ENCODE assay signal across 10 cellular contexts in the genomic region with DNA sequence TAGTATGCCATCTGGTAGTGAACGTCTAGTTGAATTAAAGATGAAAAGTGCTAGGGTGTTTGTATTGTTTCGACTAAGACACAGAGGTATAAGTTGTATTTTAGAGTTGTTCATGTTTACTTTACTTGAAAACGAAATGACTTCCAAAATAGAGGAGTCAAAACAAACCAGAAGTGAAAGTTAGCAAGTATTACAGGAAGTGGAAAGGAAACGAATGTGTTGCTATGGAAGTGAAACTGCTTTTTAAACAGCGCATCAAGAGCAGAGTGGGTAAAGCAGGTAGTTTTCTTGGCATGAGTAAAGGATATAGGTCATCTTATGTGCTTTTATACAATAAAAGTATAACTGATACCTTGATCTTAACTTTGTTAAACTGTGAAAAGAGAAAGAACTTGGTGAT. TPM values are rescaled to one million over a fixed set of nuclear protein-coding genes. Genes with fewer than 3 reads are reported as not detected.
DNase-seq lines count a peak whose midpoint lies in the region; ATAC-seq and TF ChIP-seq lines count a peak whose summit lies in the region.
"Had no signal": no experiment of that assay in that cellular context is flagged by ENCODE, and none has a peak within 500 bp of the region (broad histone marks: within the 10 kb centered on the region; RNA-seq: fewer than 3 reads in every experiment).

No MANE protein-coding gene starts in this region.

- ATAC-seq in GM18870 (IDR thresholded peaks at IDR 0.05; ENCODE audit: unreplicated experiment) = peak; percentile 91
- peak; percentile 92 for ATAC-seq in HG02678 (IDR thresholded peaks at IDR 0.05; ENCODE audit: unreplicated experiment)
- ATAC-seq in naive thymus-derived CD4-positive, alpha-beta T cell = peak; percentile 83
- no peak for ATAC-seq in HG03045 (IDR thresholded peaks at IDR 0.05; ENCODE audit: unreplicated experiment)

- peak overlapping the region in 3 of 4 donors; percentile 32 to 74 (median 45) for H3K27ac ChIP-seq in Peyer's patch
- H3K27ac ChIP-seq in naive thymus-derived CD4-positive, alpha-beta T cell (ENCODE audit: low read depth, low read length) = peak overlapping the region; percentile 68

- TF ChIP-seq POLR2A in Peyer's patch (IDR thresholded peaks at IDR 0.05) = no peak

- intact Hi-C loops in naive thymus-derived CD4-positive, alpha-beta T cell (cut with micrococcal nuclease) = loop anchor here (1.0 to 10.0 kb wide), 12 partner anchors 57 to 889 kb away; a partner anchor contains a TSS

- H3K4me3 ChIP-seq in Peyer's patch = no peak overlapping the region
- peak overlapping the region; percentile 39 for H3K4me3 ChIP-seq in naive thymus-derived CD4-positive, alpha-beta T cell (ENCODE audit: low read length)

- DNase-seq in Peyer's patch (no peak), midbrain (lab: John Stamatoyannopoulos, UW) (no peak), NCI-H146 treated with DMSO at 0.1 percent for 48 hours (lab: John Stamatoyannopoulos, UW; ENCODE audit: unreplicated experiment) (no peak), cerebellum (ENCODE audit: low spot score) (no peak)
- DNase-seq in naive thymus-derived CD4-positive, alpha-beta T cell = peak in 7 of 9 donors; percentile 43 to 78 (median 67)

- no peaks in the 10 kb centered on the region for H3K27me3 ChIP-seq in Peyer's patch
- H3K27me3 ChIP-seq in naive thymus-derived CD4-positive, alpha-beta T cell (ENCODE audit: control insufficient read depth in 2 of 2, insufficient read depth in 2 of 2, low read length in 2 of 2) = no peaks in the 10 kb centered on the region

- H3K4me1 Mint-ChIP-seq in naive thymus-derived CD4-positive, alpha-beta T cell = peaks cover 17 to 40% (median 26%) of the 10 kb centered on the region in 7 donors

- H3K27me3 Mint-ChIP-seq in naive thymus-derived CD4-positive, alpha-beta T cell = peaks cover 0 to 27% (median 0%) of the 10 kb centered on the region in 5 donors

- peak overlapping the region; percentile 91 to 99 (median 97) for H3K27ac Mint-ChIP-seq in naive thymus-derived CD4-positive, alpha-beta T cell

- peak overlapping the region; percentile 67 to 91 (median 80) for H3K4me3 Mint-ChIP-seq in naive thymus-derived CD4-positive, alpha-beta T cell

- H3K36me3 Mint-ChIP-seq in naive thymus-derived CD4-positive, alpha-beta T cell = peaks cover 0 to 4% (median 3%) of the 10 kb centered on the region in 5 donors

- CTCF ChIA-PET in naive thymus-derived CD4-positive, alpha-beta T cell (lab: Charles Lee) = interaction anchor here (0.6 to 0.9 kb wide), 4 partner anchors 10 to 311 kb away, joined by 3 read pairs; no protein-coding TSS in a partner anchor

- peaks cover 0 to 15% (median 4%) of the 10 kb centered on the region in 4 donors for H3K4me1 ChIP-seq in Peyer's patch
- peaks cover 8% of the 10 kb centered on the region in 2 donors for H3K4me1 ChIP-seq in naive thymus-derived CD4-positive, alpha-beta T cell (ENCODE audit: control insufficient read depth in 2 of 2, insufficient read depth in 2 of 2, low read length in 2 of 2)

- no peaks in the 10 kb centered on the region for H3K36me3 ChIP-seq in Peyer's patch
- no peaks in the 10 kb centered on the region for H3K36me3 ChIP-seq in naive thymus-derived CD4-positive, alpha-beta T cell (ENCODE audit: control insufficient read depth in 2 of 3, insufficient read depth in 3 of 3, low read length in 3 of 3)

- no peak for TF ChIP-seq CTCF in Peyer's patch (IDR thresholded peaks at IDR 0.05)

- H3K9me3 ChIP-seq in Peyer's patch = no peaks in the 10 kb centered on the region
- H3K9me3 ChIP-seq in naive thymus-derived CD4-positive, alpha-beta T cell (ENCODE audit: control insufficient read depth in 2 of 3, low read length in 3 of 3) = no peaks in the 10 kb centered on the region

- peaks cover 0 to 8% (median 0%) of the 10 kb centered on the region in 11 donors for H3K9me3 Mint-ChIP-seq in naive thymus-derived CD4-positive, alpha-beta T cell

- POLR2A ChIA-PET in naive thymus-derived CD4-positive, alpha-beta T cell (lab: Charles Lee) = interaction anchor here (0.7 to 3.5 kb wide), 5 partner anchors 10 to 209 kb away, joined by 3 to 36 read pairs (median 4); a partner anchor contains a TSS

RNA-seq across cellular contexts. Expression of a gene that starts 20.0 kb away (rescaled TPM):
- total RNA-seq in Peyer's patch (not detected), cerebellum (0.27 TPM)
- not detected for total RNA-seq in naive thymus-derived CD4-positive, alpha-beta T cell
- not detected for polyA plus RNA-seq in naive thymus-derived CD4-positive, alpha-beta T cell
- total RNA-seq: HT1080, kidney epithelial cell had no signal

RNA-seq across cellular contexts. Expression of a gene that starts 59.3 kb away (rescaled TPM):
- total RNA-seq in Peyer's patch (10 to 100 TPM; 38.8 to 94.4 (median 73.2) TPM), cerebellum (29.1 TPM)
- total RNA-seq in naive thymus-derived CD4-positive, alpha-beta T cell = 10 to 100 TPM; 15.0 to 74.4 (median 66.1) TPM
- 10 to 100 TPM; 25.5 to 35.6 TPM for polyA plus RNA-seq in naive thymus-derived CD4-positive, alpha-beta T cell

Comparison
In these comparisons a context has a peak if more than half of its experiments do, and no peak if none do; other contexts are left out.
1. DNase-seq: peak in naive thymus-derived CD4-positive, alpha-beta T cell (7 of 9); none in Peyer's patch (0 of 3), midbrain (single experiment), NCI-H146 treated with DMSO at 0.1 percent for 48 hours (single experiment) and cerebellum (single experiment).